ENCODE assay signal across 4 cellular contexts in genomic region chr3:105067361-105067760, GRCh38.
"Had no signal": no experiment of that assay in that cellular context is flagged by ENCODE, and none has a peak within 500 bp of the region (broad histone marks: within the 10 kb centered on the region; RNA-seq: fewer than 3 reads in every experiment).

No MANE protein-coding gene starts in this region.

- ATAC-seq: GM23338 had no signal

- H3K9me3 Mint-ChIP-seq: GM23338 had no signal

- H3K27ac Mint-ChIP-seq: GM23338, H9 had no signal

- H3K4me3 Mint-ChIP-seq: GM23338, H9 had no signal

- H3K4me3 ChIP-seq: GM23338 had no signal

- DNase-seq: H9, HCEC 1CT, IMR-90 had no signal

- H2AFZ ChIP-seq: GM23338 had no signal

- H3K4me2 ChIP-seq: GM23338 had no signal
